In genomic region chr10:22635650-22636049, GRCh38 we compare ENCODE assay signal across 17 cellular contexts.
A peak's percentile ranks its signal among the peaks of the same experiment; 100 is the strongest.
DNase-seq lines count a peak whose midpoint lies in the region; ATAC-seq, FAIRE-seq and TF ChIP-seq lines count a peak whose summit lies in the region.
"Had no signal": no experiment of that assay in that cellular context is flagged by ENCODE, and none has a peak within 500 bp of the region (broad histone marks: within the 10 kb centered on the region; RNA-seq: fewer than 3 reads in every experiment).

No MANE protein-coding gene starts in this region.

- H3K36me3 ChIP-seq in CD8-positive, alpha-beta T cell (ENCODE audit: insufficient read depth, low read length): no peaks in the 10 kb centered on the region
- H3K36me3 ChIP-seq in naive thymus-derived CD4-positive, alpha-beta T cell (ENCODE audit: control insufficient read depth in 2 of 3, insufficient read depth in 3 of 3, low read length in 3 of 3): no peaks in the 10 kb centered on the region
- H3K36me3 ChIP-seq: MG63 had no signal

- peaks cover 96% of the 10 kb centered on the region for H3K4me1 Mint-ChIP-seq in CD8-positive, alpha-beta T cell (ENCODE audit: low read depth)
- peaks cover 75% of the 10 kb centered on the region for H3K4me1 Mint-ChIP-seq in activated CD4-positive, alpha-beta memory T cell treated with anti-CD3 and anti-CD28 coated beads, Interleukin-2, amount 10 ng/mL, durations not matched to agents 7 days and 5 days
- peaks cover 63 to 98% (median 93%) of the 10 kb centered on the region in 7 donors for H3K4me1 Mint-ChIP-seq in naive thymus-derived CD4-positive, alpha-beta T cell

- H3K27ac ChIP-seq in CD8-positive, alpha-beta T cell (ENCODE audit: low read depth, low read length): no peak overlapping the region
- no peak overlapping the region for H3K27ac ChIP-seq in naive thymus-derived CD4-positive, alpha-beta T cell (ENCODE audit: low read depth, low read length)
- H3K27ac ChIP-seq: C4-2B, coronary artery had no signal

- intact Hi-C loops in CD8-positive, alpha-beta T cell (cut with DNase I, micrococcal nuclease): loop anchor here in 1 of 2 experiments (2.0 kb wide), 1 partner anchor 13 kb away; no protein-coding TSS in a partner anchor
- intact Hi-C loops in naive thymus-derived CD4-positive, alpha-beta T cell (cut with micrococcal nuclease): loop anchor here in 1 of 2 donors (10.0 kb wide), 1 partner anchor 459 kb away; the partner anchor contains the start of gene MSRB2
- intact Hi-C loops in posterior cingulate gyrus (cut with DNase I): no loop called here

- H3K4me3 ChIP-seq in CD8-positive, alpha-beta T cell (ENCODE audit: low read depth, low read length): no peak overlapping the region
- no peak overlapping the region for H3K4me3 ChIP-seq in naive thymus-derived CD4-positive, alpha-beta T cell (ENCODE audit: low read length)
- H3K4me3 ChIP-seq: coronary artery, MG63 had no signal

- H3K27me3 ChIP-seq in CD8-positive, alpha-beta T cell (ENCODE audit: insufficient read depth, low read length): no peaks in the 10 kb centered on the region
- no peaks in the 10 kb centered on the region for H3K27me3 ChIP-seq in naive thymus-derived CD4-positive, alpha-beta T cell (ENCODE audit: control insufficient read depth in 2 of 2, insufficient read depth in 2 of 2, low read length in 2 of 2)
- H3K27me3 ChIP-seq: MG63 had no signal

- DNase-seq in CD8-positive, alpha-beta T cell: no peak
- DNase-seq in GM19239 (ENCODE audit: insufficient read length, low spot score) (no peak), posterior cingulate gyrus (no peak), DMS53 treated with DMSO at 0.1 percent for 48 hours (lab: John Stamatoyannopoulos, UW; ENCODE audit: unreplicated experiment) (no peak)
- DNase-seq in activated CD4-positive, alpha-beta memory T cell treated with anti-CD3 and anti-CD28 coated beads, Interleukin-2, amount 10 ng/mL, durations not matched to agents 7 days and 5 days: no peak
- DNase-seq in naive thymus-derived CD4-positive, alpha-beta T cell: no peak
- DNase-seq: amniotic stem cell; EL; left cardiac atrium; MG63; SHP77; stimulated activated CD4-positive, alpha-beta T cell treated with anti-CD3 and anti-CD28 coated beads, Interleukin-1b, Interleukin-23, amount 100 ng/mL, for 48 hours had no signal

- no peak for TF ChIP-seq CTCF in CD8-positive, alpha-beta T cell (IDR thresholded peaks at IDR 0.05)

- H3K9me3 Mint-ChIP-seq in CD8-positive, alpha-beta T cell: peaks cover 3% of the 10 kb centered on the region
- no peaks in the 10 kb centered on the region for H3K9me3 Mint-ChIP-seq in activated CD4-positive, alpha-beta memory T cell treated with anti-CD3 and anti-CD28 coated beads, Interleukin-2, amount 10 ng/mL, durations not matched to agents 7 days and 5 days
- H3K9me3 Mint-ChIP-seq in naive thymus-derived CD4-positive, alpha-beta T cell: peaks cover 0 to 9% (median 0%) of the 10 kb centered on the region in 11 donors

- POLR2A ChIA-PET in CD8-positive, alpha-beta T cell (lab: Charles Lee): interaction anchor here (1.5 to 3.0 kb wide), 2 partner anchors 11 to 14 kb away, joined by 5 to 13 read pairs; no protein-coding TSS in a partner anchor
- POLR2A ChIA-PET in activated CD4-positive, alpha-beta memory T cell treated with anti-CD3 and anti-CD28 coated beads, Interleukin-2, amount 10 ng/mL, durations not matched to agents 7 days and 5 days (lab: Charles Lee): interaction anchor here (1.0 to 1.6 kb wide), 4 partner anchors 9 to 21 kb away, joined by 3 to 10 read pairs (median 3); no protein-coding TSS in a partner anchor
- POLR2A ChIA-PET in naive thymus-derived CD4-positive, alpha-beta T cell (lab: Charles Lee): interaction anchor here (0.6 to 1.8 kb wide), 5 partner anchors 11 to 69 kb away, joined by 3 to 4 read pairs (median 4); no protein-coding TSS in a partner anchor

- peak; percentile 76 for FAIRE-seq in GM19239 (lab: Jason Lieb, UNC)
- FAIRE-seq: H54 had no signal

- H3K27me3 Mint-ChIP-seq in CD8-positive, alpha-beta T cell (ENCODE audit: low read depth): no peaks in the 10 kb centered on the region
- no peaks in the 10 kb centered on the region for H3K27me3 Mint-ChIP-seq in activated CD4-positive, alpha-beta memory T cell treated with anti-CD3 and anti-CD28 coated beads, Interleukin-2, amount 10 ng/mL, durations not matched to agents 7 days and 5 days
- H3K27me3 Mint-ChIP-seq in naive thymus-derived CD4-positive, alpha-beta T cell: no peaks in the 10 kb centered on the region

- peak overlapping the region; percentile 96 for H3K27ac Mint-ChIP-seq in CD8-positive, alpha-beta T cell
- H3K27ac Mint-ChIP-seq in activated CD4-positive, alpha-beta memory T cell treated with anti-CD3 and anti-CD28 coated beads, Interleukin-2, amount 10 ng/mL, durations not matched to agents 7 days and 5 days: peak overlapping the region; percentile 69
- H3K27ac Mint-ChIP-seq in naive thymus-derived CD4-positive, alpha-beta T cell: peak overlapping the region; percentile 32 to 98 (median 80)

- CTCF ChIA-PET in CD8-positive, alpha-beta T cell (lab: Charles Lee): interaction anchor here (0.7 to 1.1 kb wide), 2 partner anchors 11 to 35 kb away, joined by 3 to 7 read pairs; no protein-coding TSS in a partner anchor
- CTCF ChIA-PET in activated CD4-positive, alpha-beta memory T cell treated with anti-CD3 and anti-CD28 coated beads, Interleukin-2, amount 10 ng/mL, durations not matched to agents 7 days and 5 days (lab: Charles Lee): no interaction called here
- CTCF ChIA-PET in naive thymus-derived CD4-positive, alpha-beta T cell (lab: Charles Lee): no interaction called here

- H3K4me3 Mint-ChIP-seq in CD8-positive, alpha-beta T cell: peak overlapping the region; percentile 26
- H3K4me3 Mint-ChIP-seq in activated CD4-positive, alpha-beta memory T cell treated with anti-CD3 and anti-CD28 coated beads, Interleukin-2, amount 10 ng/mL, durations not matched to agents 7 days and 5 days: no peak overlapping the region
- peak overlapping the region in 4 of 10 donors; percentile 1 to 26 (median 14) for H3K4me3 Mint-ChIP-seq in naive thymus-derived CD4-positive, alpha-beta T cell

- H3K36me3 Mint-ChIP-seq in CD8-positive, alpha-beta T cell: peaks cover 36% of the 10 kb centered on the region
- peaks cover 27% of the 10 kb centered on the region for H3K36me3 Mint-ChIP-seq in activated CD4-positive, alpha-beta memory T cell treated with anti-CD3 and anti-CD28 coated beads, Interleukin-2, amount 10 ng/mL, durations not matched to agents 7 days and 5 days (ENCODE audit: low read depth)
- peaks cover 5 to 32% (median 25%) of the 10 kb centered on the region in 5 donors for H3K36me3 Mint-ChIP-seq in naive thymus-derived CD4-positive, alpha-beta T cell

- no peak for ATAC-seq in CD8-positive, alpha-beta T cell
- no peak for ATAC-seq in naive thymus-derived CD4-positive, alpha-beta T cell
- ATAC-seq in HG03175 (IDR thresholded peaks at IDR 0.05; ENCODE audit: unreplicated experiment) (no peak), GM21423 (IDR thresholded peaks at IDR 0.05; ENCODE audit: unreplicated experiment) (no peak)
- ATAC-seq: left cardiac atrium had no signal

- no peaks in the 10 kb centered on the region for H3K9me3 ChIP-seq in CD8-positive, alpha-beta T cell (ENCODE audit: low read length)
- no peaks in the 10 kb centered on the region for H3K9me3 ChIP-seq in naive thymus-derived CD4-positive, alpha-beta T cell (ENCODE audit: control insufficient read depth in 2 of 3, low read length in 3 of 3)
- H3K9me3 ChIP-seq: MG63 had no signal

- peaks cover 90% of the 10 kb centered on the region for H3K4me1 ChIP-seq in CD8-positive, alpha-beta T cell (ENCODE audit: insufficient read depth, low read length)
- H3K4me1 ChIP-seq in naive thymus-derived CD4-positive, alpha-beta T cell (ENCODE audit: control insufficient read depth in 2 of 2, insufficient read depth in 2 of 2, low read length in 2 of 2): peaks cover 43 to 100% of the 10 kb centered on the region in 2 donors
